ENCODE assay signal across 8 cellular contexts in the genomic region with DNA sequence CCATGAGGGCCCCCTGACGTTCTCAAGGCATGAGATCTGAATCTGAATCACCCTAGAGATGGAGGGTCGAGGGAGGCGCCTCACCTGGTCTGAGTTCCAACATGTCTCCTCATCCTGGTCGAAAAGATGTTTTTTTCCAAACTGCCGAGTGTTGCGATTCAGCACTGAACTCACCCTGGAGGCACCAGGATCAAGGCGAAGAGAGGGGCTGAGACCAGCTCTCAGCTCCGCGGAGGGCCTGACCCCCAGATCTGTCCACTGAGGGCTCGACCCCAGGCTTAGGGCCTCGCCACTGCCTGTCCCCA. TPM values are rescaled to one million over a fixed set of nuclear protein-coding genes. Genes with fewer than 3 reads are reported as not detected.
DNase-seq lines count a peak whose midpoint lies in the region; ATAC-seq, FAIRE-seq and TF ChIP-seq lines count a peak whose summit lies in the region.

No MANE protein-coding gene starts in this region.

- TF ChIP-seq RAD21 in A549 (conservative IDR thresholded peaks at IDR 0.05 in 1 of 2, IDR thresholded peaks at IDR 0.05 in 1 of 2) = no peak

- H3K4me1 ChIP-seq in A549 (0 out of 3 replicates have a peak, but pooled peaks cover 7% of the 10 kb centered on the region), HEK293 (ENCODE audit: control insufficient read depth, insufficient read depth, low read length) (no peaks in the 10 kb centered on the region), thymus (ENCODE audit: control insufficient read depth, insufficient read depth, low read length) (peaks cover 9% of the 10 kb centered on the region)

- FAIRE-seq in A549 (lab: Jason Lieb, UNC) = no peak

- 9% methylated on average over 4 of the region's 11 CpGs for WGBS in A549 (ENCODE audit: missing lambda C conversion rate)
- WGBS in thymus = 31% methylated on average over 11 of the region's 11 CpGs

- TF ChIP-seq POLR2A in A549 (IDR thresholded peaks at IDR 0.05; ENCODE audit: low read length) = no peak

- H3K4me2 ChIP-seq in A549 = peak overlapping the region; percentile 97

- H3K9me3 ChIP-seq in A549 (no peaks in the 10 kb centered on the region), HEK293 (ENCODE audit: control insufficient read depth, insufficient read depth, low read depth, low read length) (no peaks in the 10 kb centered on the region), thymus (ENCODE audit: control insufficient read depth) (no peaks in the 10 kb centered on the region)

- no peak for TF ChIP-seq EP300 in A549 (IDR thresholded peaks at IDR 0.05)

- ATAC-seq in A549 (peak in 1 of 2 experiments; percentile 5; a peak in 1 of 6 replicates), HG02970 (IDR thresholded peaks at IDR 0.05; ENCODE audit: low FRiP score, unreplicated experiment) (no peak)

- H3K36me3 ChIP-seq in HEK293 (ENCODE audit: control insufficient read depth in 2 of 2, insufficient read depth in 1 of 2, low read length in 2 of 2) = peaks cover 4 to 35% of the 10 kb centered on the region in 2 experiments; a peak in 2 of 3 replicates
- no peaks in the 10 kb centered on the region for H3K36me3 ChIP-seq in kidney epithelial cell (ENCODE audit: control insufficient read depth, insufficient read depth, low read length)
- peaks cover 26% of the 10 kb centered on the region for H3K36me3 ChIP-seq in thymus (ENCODE audit: control insufficient read depth, insufficient read depth)

- TF ChIP-seq CTCF in A549 (IDR thresholded peaks at IDR 0.05) (no peak), HEK293 (tag by site-specific recombination; IDR thresholded peaks at IDR 0.05) (no peak), kidney epithelial cell (IDR thresholded peaks at IDR 0.05; ENCODE audit: insufficient read depth, low read length, poor library complexity, severe bottlenecking) (no peak)

- peak overlapping the region; percentile 96 for H3K4me3 Mint-ChIP-seq in activated naive CD8-positive, alpha-beta T cell

- peak overlapping the region; percentile 96 for H3K27ac Mint-ChIP-seq in activated naive CD8-positive, alpha-beta T cell

- peaks cover 19% of the 10 kb centered on the region for H3K4me1 Mint-ChIP-seq in activated naive CD8-positive, alpha-beta T cell (ENCODE audit: low read depth)

- no peaks in the 10 kb centered on the region for H3K27me3 Mint-ChIP-seq in activated naive CD8-positive, alpha-beta T cell

- no peak for DNase-seq in A549 (ENCODE audit: low read depth in 1 of 2, low spot score in 1 of 2)
- no peak for DNase-seq in kidney epithelial cell (ENCODE audit: low read depth)
- no peak for DNase-seq in stimulated activated CD4-positive, alpha-beta T cell treated with anti-CD3 and anti-CD28 coated beads, Interleukin-4, amount 100 ng/mL, for 24 hours
- DNase-seq in stimulated activated CD4-positive, alpha-beta T cell treated with anti-CD3 and anti-CD28 coated beads, Interleukin-15, amount 100 ng/mL, for 24 hours = no peak

- H3K36me3 Mint-ChIP-seq in activated naive CD8-positive, alpha-beta T cell = no peaks in the 10 kb centered on the region

- no peaks in the 10 kb centered on the region for H3K9me3 Mint-ChIP-seq in activated naive CD8-positive, alpha-beta T cell (ENCODE audit: low read depth)

- peak overlapping the region; percentile 88 for H3K27ac ChIP-seq in A549
- H3K27ac ChIP-seq in HEK293 (ENCODE audit: extremely low read depth, low read depth, low read length) = peak overlapping the region; percentile 62
- peak overlapping the region; percentile 84 for H3K27ac ChIP-seq in thymus (ENCODE audit: low read depth)

- POLR2A ChIA-PET in A549 (lab: Yijun Ruan, JAX) = interaction anchor here (1.2 kb wide), 1 partner anchor 22 kb away, joined by 4 read pairs; no protein-coding TSS in a partner anchor
- POLR2A ChIA-PET in HEK293 (lab: Yijun Ruan, JAX) = interaction anchor here (0.6 to 3.5 kb wide), 7 partner anchors 10 to 836 kb away, joined by 3 to 60 read pairs (median 4); partner anchors contain the start of genes BORCS8, MEF2B and RFXANK

- peaks cover 2% of the 10 kb centered on the region for H3K27me3 ChIP-seq in kidney epithelial cell (ENCODE audit: control insufficient read depth, insufficient read depth, low read length)
- H3K27me3 ChIP-seq in thymus (ENCODE audit: control insufficient read depth, insufficient read depth) = no peaks in the 10 kb centered on the region

- CTCF ChIA-PET in A549 (lab: Yijun Ruan, JAX) = interaction anchor here (0.6 to 2.5 kb wide), 5 partner anchors 9 to 72 kb away, joined by 3 to 9 read pairs (median 3); partner anchors contain the start of gene NCAN
- CTCF ChIA-PET in HEK293 (lab: Yijun Ruan, JAX) = interaction anchor here (0.6 to 1.1 kb wide), 3 partner anchors 7 to 23 kb away, joined by 3 to 6 read pairs (median 3); no protein-coding TSS in a partner anchor

- H3K4me3 ChIP-seq in A549 (peak overlapping the region; percentile 84), HEK293 (ENCODE audit: low read depth, low read length) (peak overlapping the region; percentile 62), kidney epithelial cell (ENCODE audit: low read depth, low read length) (peak overlapping the region; percentile 56), thymus (ENCODE audit: low read length) (peak overlapping the region; percentile 72)

TF ChIP-seq in A549, 52 proteins besides CTCF, POLR2A, EP300 and RAD21 (continues in another document):
- no peak for TF ChIP-seq RNF2 (IDR thresholded peaks at IDR 0.05; ENCODE audit: borderline replicate concordance, low read depth)
- no peak for TF ChIP-seq BHLHE40 (IDR thresholded peaks at IDR 0.05; ENCODE audit: low read depth, low read length)
- no peak for TF ChIP-seq CBX8 (IDR thresholded peaks at IDR 0.05)
- TF ChIP-seq, protein P1, sequence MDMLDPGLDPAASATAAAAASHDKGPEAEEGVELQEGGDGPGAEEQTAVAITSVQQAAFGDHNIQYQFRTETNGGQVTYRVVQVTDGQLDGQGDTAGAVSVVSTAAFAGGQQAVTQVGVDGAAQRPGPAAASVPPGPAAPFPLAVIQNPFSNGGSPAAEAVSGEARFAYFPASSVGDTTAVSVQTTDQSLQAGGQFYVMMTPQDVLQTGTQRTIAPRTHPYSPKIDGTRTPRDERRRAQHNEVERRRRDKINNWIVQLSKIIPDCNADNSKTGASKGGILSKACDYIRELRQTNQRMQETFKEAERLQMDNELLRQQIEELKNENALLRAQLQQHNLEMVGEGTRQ (IDR thresholded peaks at IDR 0.05) = no peak
- TF ChIP-seq ESRRA (IDR thresholded peaks at IDR 0.05; ENCODE audit: borderline replicate concordance, low read length) = no peak
- TF ChIP-seq JUN (IDR thresholded peaks at IDR 0.05) = no peak

TF ChIP-seq in HEK293, 187 proteins besides CTCF, POLR2A, EP300 and RAD21:
- TF ChIP-seq, protein P2, sequence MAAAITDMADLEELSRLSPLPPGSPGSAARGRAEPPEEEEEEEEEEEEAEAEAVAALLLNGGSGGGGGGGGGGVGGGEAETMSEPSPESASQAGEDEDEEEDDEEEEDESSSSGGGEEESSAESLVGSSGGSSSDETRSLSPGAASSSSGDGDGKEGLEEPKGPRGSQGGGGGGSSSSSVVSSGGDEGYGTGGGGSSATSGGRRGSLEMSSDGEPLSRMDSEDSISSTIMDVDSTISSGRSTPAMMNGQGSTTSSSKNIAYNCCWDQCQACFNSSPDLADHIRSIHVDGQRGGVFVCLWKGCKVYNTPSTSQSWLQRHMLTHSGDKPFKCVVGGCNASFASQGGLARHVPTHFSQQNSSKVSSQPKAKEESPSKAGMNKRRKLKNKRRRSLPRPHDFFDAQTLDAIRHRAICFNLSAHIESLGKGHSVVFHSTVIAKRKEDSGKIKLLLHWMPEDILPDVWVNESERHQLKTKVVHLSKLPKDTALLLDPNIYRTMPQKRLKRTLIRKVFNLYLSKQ (tag by site-specific recombination; IDR thresholded peaks at IDR 0.05; ENCODE audit: borderline replicate concordance) = no peak
- peak; percentile 15; the same call in 1 of the 2 replicates for TF ChIP-seq GLIS2 (tag by site-specific recombination; IDR thresholded peaks at IDR 0.05)
TF ChIP-seq in HEK293: peak in this region for 1.

RNA-seq across cellular contexts. Expression of gene NR2C2AP, which starts 0.6 kb away (rescaled TPM):
- polyA plus RNA-seq in A549 (2011; rRNA removed) (19.3 and 20.0 TPM in 2 replicates), A549 (2017; fragmentation: RNase III; extraction: RNeasy Plus Mini Kit Qiagen cat#74134 plus additional on column Dnase treatment) (24.1 to 24.8 TPM (median 24.6 TPM) in 3 replicates), thymus (20.1 TPM)
- 28.1 and 30.6 TPM in 2 replicates for polyA plus RNA-seq in A549 (2012; cell fraction: cytosol; rRNA removed)
- polyA plus RNA-seq in A549 (2012; cell fraction: nucleus; rRNA removed) = 30.0 and 32.7 TPM in 2 replicates
- 13.2 and 16.3 TPM in 2 replicates for polyA minus RNA-seq in A549 (2011; rRNA and poly(A)+ RNA removed)
- total RNA-seq in kidney epithelial cell = 17.1 and 20.0 TPM in 2 replicates

RNA-seq across cellular contexts. Expression of gene NCAN, which starts 9.1 kb away (rescaled TPM):
- 0.03 and 0.05 TPM in 2 replicates for polyA plus RNA-seq in A549 (2011; rRNA removed)
- polyA plus RNA-seq in A549 (2012; cell fraction: cytosol; rRNA removed) = 0.03 TPM in 2 replicates
- 0.02 and 0.04 TPM in 2 replicates for polyA plus RNA-seq in A549 (2012; cell fraction: nucleus; rRNA removed)
- 0.01 to 0.03 TPM in 2 of 3 replicates, not detected in the other for polyA plus RNA-seq in A549 (2017; fragmentation: RNase III; extraction: RNeasy Plus Mini Kit Qiagen cat#74134 plus additional on column Dnase treatment)
- 0.15 and 0.74 TPM in 2 replicates for polyA minus RNA-seq in A549 (2011; rRNA and poly(A)+ RNA removed)
- 0.17 TPM in 1 of 2 replicates, not detected in the other for total RNA-seq in kidney epithelial cell
- polyA plus RNA-seq in thymus = 0.27 TPM

RNA-seq across cellular contexts. Expression of gene RFXANK, which starts 10.6 kb away (rescaled TPM):
- polyA plus RNA-seq in A549 (2011; rRNA removed) = 23.4 and 24.3 TPM in 2 replicates
- 47.4 and 49.6 TPM in 2 replicates for polyA plus RNA-seq in A549 (2012; cell fraction: cytosol; rRNA removed)
- 100 and 110 TPM in 2 replicates for polyA plus RNA-seq in A549 (2012; cell fraction: nucleus; rRNA removed)
- 30.0 to 32.3 TPM (median 30.6 TPM) in 3 replicates for polyA plus RNA-seq in A549 (2017; fragmentation: RNase III; extraction: RNeasy Plus Mini Kit Qiagen cat#74134 plus additional on column Dnase treatment)
- 34.3 and 39.4 TPM in 2 replicates for polyA minus RNA-seq in A549 (2011; rRNA and poly(A)+ RNA removed)
- 108 and 122 TPM in 2 replicates for total RNA-seq in kidney epithelial cell
- 136 TPM for polyA plus RNA-seq in thymus

RNA-seq across cellular contexts. Expression of gene BORCS8, which starts 10.7 kb away (rescaled TPM):
- polyA plus RNA-seq in A549 (2011; rRNA removed) (7.2 and 9.1 TPM in 2 replicates), A549 (2017; fragmentation: RNase III; extraction: RNeasy Plus Mini Kit Qiagen cat#74134 plus additional on column Dnase treatment) (10.6 to 12.3 TPM (median 11.5 TPM) in 3 replicates), thymus (23.8 TPM)
- 20.2 and 23.6 TPM in 2 replicates for polyA plus RNA-seq in A549 (2012; cell fraction: cytosol; rRNA removed)
- 21.1 and 21.2 TPM in 2 replicates for polyA plus RNA-seq in A549 (2012; cell fraction: nucleus; rRNA removed)
- polyA minus RNA-seq in A549 (2011; rRNA and poly(A)+ RNA removed) = 10.7 and 12.3 TPM in 2 replicates
- 26.4 and 30.5 TPM in 2 replicates for total RNA-seq in kidney epithelial cell

RNA-seq across cellular contexts. Expression of gene MEF2B, which starts 32.6 kb away (rescaled TPM):
- polyA plus RNA-seq in A549 (2011; rRNA removed) = 0.10 and 0.20 TPM in 2 replicates
- polyA plus RNA-seq in A549 (2012; cell fraction: cytosol; rRNA removed) = 0.26 and 0.54 TPM in 2 replicates
- 3.6 and 4.1 TPM in 2 replicates for polyA plus RNA-seq in A549 (2012; cell fraction: nucleus; rRNA removed)
- 0.13 to 0.31 TPM (median 0.29 TPM) in 3 replicates for polyA plus RNA-seq in A549 (2017; fragmentation: RNase III; extraction: RNeasy Plus Mini Kit Qiagen cat#74134 plus additional on column Dnase treatment)
- polyA minus RNA-seq in A549 (2011; rRNA and poly(A)+ RNA removed) = 0.17 TPM in 1 of 2 replicates, not detected in the other
- total RNA-seq in kidney epithelial cell = 0.13 TPM in 1 of 2 replicates, not detected in the other
- polyA plus RNA-seq in thymus = 2.1 TPM
